Comparison of ENCODE assay signal across 8 cellular contexts in the genomic region with DNA sequence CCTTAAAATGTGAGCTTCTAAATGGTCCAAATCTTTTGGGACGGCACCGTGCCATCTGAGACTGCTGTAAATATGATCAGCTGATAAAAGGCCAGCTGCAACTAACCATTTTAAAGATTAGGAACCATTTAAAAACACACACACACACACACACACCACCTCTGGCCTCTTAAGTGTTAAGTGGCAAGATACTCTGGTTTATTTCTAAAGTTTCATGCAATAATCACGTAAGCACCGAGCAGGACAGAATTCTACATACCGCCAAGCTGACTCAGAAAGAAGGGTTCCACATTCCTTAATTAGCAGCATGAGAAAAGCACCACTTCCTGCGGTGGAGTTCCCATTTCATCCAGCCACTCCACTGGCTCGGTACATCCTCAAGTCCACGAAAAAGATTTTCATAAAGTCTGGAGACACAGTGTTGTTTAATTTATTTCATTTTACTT. TPM values are rescaled to one million over a fixed set of nuclear protein-coding genes. Genes with fewer than 3 reads are reported as not detected.
A peak's percentile ranks its signal among the peaks of the same experiment; 100 is the strongest.
DNase-seq lines count a peak whose midpoint lies in the region; ATAC-seq, FAIRE-seq and TF ChIP-seq lines count a peak whose summit lies in the region.

No MANE protein-coding gene starts in this region.

- H3K4me3 ChIP-seq in IMR-90 (ENCODE audit: insufficient read depth, low read depth, low read length) = peak overlapping the region; percentile 4; the same call in 1 of the 2 replicates
- H3K4me3 ChIP-seq in astrocyte (ENCODE audit: insufficient read depth, low read depth, low read length) = peak overlapping the region; percentile 6
- no peak overlapping the region for H3K4me3 ChIP-seq in right lobe of liver

- in situ Hi-C loops in IMR-90 (cut with MboI; ENCODE audit: low sequenced_read_pairs) = no loop called here

- peak overlapping the region; percentile 74; the same call in 1 of the 2 replicates for H4K5ac ChIP-seq in IMR-90 (ENCODE audit: low read depth, low read length)

- H3K27ac ChIP-seq in IMR-90 (ENCODE audit: insufficient read depth, low read length) = peak overlapping the region; percentile 81
- H3K27ac ChIP-seq in astrocyte (ENCODE audit: low read depth, low read length) = peak overlapping the region; percentile 86
- H3K27ac ChIP-seq in right lobe of liver = peak overlapping the region in 1 of 3 donors; percentile 6

- intact Hi-C loops in activated naive CD4-positive, alpha-beta T cell treated with anti-CD3 and anti-CD28 coated beads for 36 hours (cut with micrococcal nuclease) = no loop called here
- intact Hi-C loops in IMR-90 (cut with micrococcal nuclease) (loop anchor here (2.0 to 5.0 kb wide), 2 partner anchors 17 to 126 kb away; no protein-coding TSS in a partner anchor), right lobe of liver (cut with DNase I) (no loop called here)

- peak overlapping the region; percentile 85; the same call in 2 of the 3 replicates for H2BK15ac ChIP-seq in IMR-90 (ENCODE audit: low read depth, low read length)

- H2BK5ac ChIP-seq in IMR-90 (ENCODE audit: low read depth, low read length, poor library complexity, severe bottlenecking) = peak overlapping the region; percentile 97

- peak overlapping the region; percentile 58; the same call in 1 of the 2 replicates for H3K23ac ChIP-seq in IMR-90 (ENCODE audit: low read depth, low read length)

- H3K4me2 ChIP-seq in IMR-90 (ENCODE audit: low read depth, low read length) (peak overlapping the region; percentile 93), astrocyte (ENCODE audit: low read length) (peak overlapping the region; percentile 80)

- DNase-seq in activated naive CD4-positive, alpha-beta T cell treated with anti-CD3 and anti-CD28 coated beads for 36 hours = no peak
- DNase-seq in IMR-90 = peak; percentile 99
- DNase-seq in astrocyte (ENCODE audit: low read depth) = peak; percentile 100
- DNase-seq in right lobe of liver = peak in 1 of 3 donors; percentile 44
- no peak for DNase-seq in DMS79 treated with DMSO at 0.1 percent for 48 hours (lab: John Stamatoyannopoulos, UW)

- peak overlapping the region; percentile 97 for H3K4ac ChIP-seq in IMR-90 (ENCODE audit: low read depth, low read length)

- H2AK5ac ChIP-seq in IMR-90 (ENCODE audit: low read depth, low read length) = peak overlapping the region; percentile 56; the same call in 1 of the 2 replicates

- H3K27me3 ChIP-seq in IMR-90 (ENCODE audit: control insufficient read depth, insufficient read depth, low read length) = no peaks in the 10 kb centered on the region
- no peaks in the 10 kb centered on the region for H3K27me3 ChIP-seq in astrocyte (ENCODE audit: insufficient read depth, low read length)
- no peaks in the 10 kb centered on the region for H3K27me3 ChIP-seq in right lobe of liver

- no peak overlapping the region; the same call in 1 of the 2 replicates for H3K9ac ChIP-seq in IMR-90 (ENCODE audit: low read depth, low read length)
- peak overlapping the region; percentile 54 for H3K9ac ChIP-seq in astrocyte (ENCODE audit: low read length)

- H2AK9ac ChIP-seq in IMR-90 (replicated peaks; ENCODE audit: low read depth, low read length, poor library complexity) = no peak overlapping the region

- H2BK120ac ChIP-seq in IMR-90 (ENCODE audit: low read depth, low read length) = peak overlapping the region; percentile 99

- peak overlapping the region; percentile 20; the same call in 1 of the 2 replicates for H4K91ac ChIP-seq in IMR-90 (ENCODE audit: insufficient read depth, low read depth, low read length)

- BruUV-seq in IMR-90 (replicated peaks; lab: Mats Ljungman, UMichigan) = no TSS peak

- peak overlapping the region; percentile 75 for H3K14ac ChIP-seq in IMR-90 (replicated peaks; ENCODE audit: low read depth, low read length)

- TF ChIP-seq CTCF in IMR-90 (conservative IDR thresholded peaks at IDR 0.05; ENCODE audit: low read depth, low read length) (no peak), astrocyte (IDR thresholded peaks at IDR 0.05; ENCODE audit: insufficient read depth, low read depth, low read length) (no peak), right lobe of liver (IDR thresholded peaks at IDR 0.05) (no peak)

- H3K4me1 ChIP-seq in IMR-90 (ENCODE audit: control insufficient read depth, insufficient read depth, low read length) = peaks cover 18% of the 10 kb centered on the region
- peaks cover 25% of the 10 kb centered on the region for H3K4me1 ChIP-seq in astrocyte (ENCODE audit: insufficient read depth, low read length)
- H3K4me1 ChIP-seq in right lobe of liver = peaks cover 0 to 2% (median under 1%) of the 10 kb centered on the region in 4 donors

- dilution Hi-C loops in IMR-90 (cut with HindIII; ENCODE audit: low sequenced_read_pairs, unreplicated experiment) = no loop called here

- WGBS in IMR-90 (ENCODE audit: extremely low coverage in 2 of 2, insufficient read length in 1 of 2), 2 experiments = 11% methylated on average over 2 of the region's 8 CpGs; no CpG with 5 or more reads in 1 of the 2 experiments
- WGBS in right lobe of liver (ENCODE audit: insufficient coverage, low coverage, low lambda C conversion rate, missing lambda C conversion rate) = 61% methylated on average over 8 of the region's 8 CpGs

- H3K18ac ChIP-seq in IMR-90 (ENCODE audit: low read depth, low read length) = peak overlapping the region; percentile 93; the same call in 1 of the 2 replicates

- H2BK20ac ChIP-seq in IMR-90 (ENCODE audit: low read depth, low read length) = peak overlapping the region; percentile 82

- H3K9me3 Mint-ChIP-seq in activated naive CD4-positive, alpha-beta T cell treated with anti-CD3 and anti-CD28 coated beads, Interleukin-2, amount 50 U/mL, for 24 hours = no peaks in the 10 kb centered on the region
- no peaks in the 10 kb centered on the region for H3K9me3 Mint-ChIP-seq in activated naive CD4-positive, alpha-beta T cell treated with anti-CD3 and anti-CD28 coated beads for 36 hours
- H3K9me3 Mint-ChIP-seq in astrocyte (ENCODE audit: unreplicated experiment) = no peaks in the 10 kb centered on the region

- H3K56ac ChIP-seq in IMR-90 (ENCODE audit: extremely low read depth, insufficient read depth, low read length) = peak overlapping the region; percentile 60

- peak; percentile 88 for FAIRE-seq in astrocyte (lab: Jason Lieb, UNC)

- H3K79me2 ChIP-seq in astrocyte (ENCODE audit: insufficient read depth, low read length) = no peaks in the 10 kb centered on the region

- H3K9me1 ChIP-seq in IMR-90 (ENCODE audit: insufficient read depth, low read length) = peaks cover 3% of the 10 kb centered on the region; the same call in 1 of the 2 replicates

- H4K20me1 ChIP-seq in IMR-90 (ENCODE audit: insufficient read depth, low read length) (no peaks in the 10 kb centered on the region), astrocyte (ENCODE audit: insufficient read depth, low read length) (no peaks in the 10 kb centered on the region)

- no peaks in the 10 kb centered on the region for H3K9me3 ChIP-seq in IMR-90 (ENCODE audit: control insufficient read depth, insufficient read depth, low read length)
- H3K9me3 ChIP-seq in astrocyte (ENCODE audit: insufficient read depth, low read depth, low read length) = no peaks in the 10 kb centered on the region
- H3K9me3 ChIP-seq in right lobe of liver = no peaks in the 10 kb centered on the region

- H3K27ac Mint-ChIP-seq in activated naive CD4-positive, alpha-beta T cell treated with anti-CD3 and anti-CD28 coated beads, Interleukin-2, amount 50 U/mL, for 24 hours = peak overlapping the region; percentile 82
- H3K27ac Mint-ChIP-seq in activated naive CD4-positive, alpha-beta T cell treated with anti-CD3 and anti-CD28 coated beads for 36 hours = no peak overlapping the region
- H3K27ac Mint-ChIP-seq in astrocyte (ENCODE audit: unreplicated experiment) = peak overlapping the region; percentile 92

- no peak overlapping the region for H3K4me3 Mint-ChIP-seq in activated naive CD4-positive, alpha-beta T cell treated with anti-CD3 and anti-CD28 coated beads, Interleukin-2, amount 50 U/mL, for 24 hours
- no peak overlapping the region for H3K4me3 Mint-ChIP-seq in activated naive CD4-positive, alpha-beta T cell treated with anti-CD3 and anti-CD28 coated beads for 36 hours
- H3K4me3 Mint-ChIP-seq in astrocyte (ENCODE audit: unreplicated experiment) = peak overlapping the region; percentile 71

- H3K27me3 Mint-ChIP-seq in activated naive CD4-positive, alpha-beta T cell treated with anti-CD3 and anti-CD28 coated beads, Interleukin-2, amount 50 U/mL, for 24 hours = no peaks in the 10 kb centered on the region
- H3K27me3 Mint-ChIP-seq in activated naive CD4-positive, alpha-beta T cell treated with anti-CD3 and anti-CD28 coated beads for 36 hours (ENCODE audit: low read depth) = no peaks in the 10 kb centered on the region
- H3K27me3 Mint-ChIP-seq in astrocyte (ENCODE audit: low read depth, unreplicated experiment) = no peaks in the 10 kb centered on the region

- H3K36me3 Mint-ChIP-seq in activated naive CD4-positive, alpha-beta T cell treated with anti-CD3 and anti-CD28 coated beads, Interleukin-2, amount 50 U/mL, for 24 hours = peaks cover 3% of the 10 kb centered on the region
- peaks cover 2% of the 10 kb centered on the region for H3K36me3 Mint-ChIP-seq in activated naive CD4-positive, alpha-beta T cell treated with anti-CD3 and anti-CD28 coated beads for 36 hours (ENCODE audit: low read depth)
- H3K36me3 Mint-ChIP-seq in astrocyte (ENCODE audit: low read depth, unreplicated experiment) = no peaks in the 10 kb centered on the region

- H3K36me3 ChIP-seq in IMR-90 (ENCODE audit: control insufficient read depth, insufficient read depth, low read length) (no peaks in the 10 kb centered on the region), astrocyte (ENCODE audit: insufficient read depth, low read length) (no peaks in the 10 kb centered on the region), right lobe of liver (no peaks in the 10 kb centered on the region)

- TF ChIP-seq POLR2A in IMR-90 (IDR thresholded peaks at IDR 0.05; ENCODE audit: low read depth, low read length) (peak; percentile 80), right lobe of liver (IDR thresholded peaks at IDR 0.05) (no peak)

- CTCF ChIA-PET in activated naive CD4-positive, alpha-beta T cell treated with anti-CD3 and anti-CD28 coated beads for 36 hours (lab: Charles Lee) = interaction anchor here (1.4 kb wide), 1 partner anchor 11 kb away, joined by 3 read pairs; no protein-coding TSS in a partner anchor
- CTCF ChIA-PET in IMR-90 (lab: Yijun Ruan, JAX) = interaction anchor here (0.7 kb wide), 1 partner anchor 304 kb away, joined by 3 read pairs; no protein-coding TSS in a partner anchor

- ATAC-seq in IMR-90 (ENCODE audit: low read depth) = peak; percentile 90
- ATAC-seq in right lobe of liver = peak; percentile 50 to 72 (median 61)
- ATAC-seq in GM19397 (IDR thresholded peaks at IDR 0.05; ENCODE audit: unreplicated experiment) = no peak
- ATAC-seq in GM21576 (IDR thresholded peaks at IDR 0.05; ENCODE audit: unreplicated experiment) = no peak

- peak; percentile 29; the same call in 1 of the 2 replicates for TF ChIP-seq RAD21 in IMR-90 (IDR thresholded peaks at IDR 0.05; ENCODE audit: low read length)

- H3K4me1 Mint-ChIP-seq in activated naive CD4-positive, alpha-beta T cell treated with anti-CD3 and anti-CD28 coated beads, Interleukin-2, amount 50 U/mL, for 24 hours = peaks cover 38% of the 10 kb centered on the region
- H3K4me1 Mint-ChIP-seq in activated naive CD4-positive, alpha-beta T cell treated with anti-CD3 and anti-CD28 coated beads for 36 hours (ENCODE audit: low read depth) = peaks cover 29% of the 10 kb centered on the region
- peaks cover 30% of the 10 kb centered on the region for H3K4me1 Mint-ChIP-seq in astrocyte (ENCODE audit: low read depth, unreplicated experiment)

- peak overlapping the region; percentile 41 to 46; a peak in 2 of 4 replicates for H4K8ac ChIP-seq in IMR-90 (ENCODE audit: low read depth in 2 of 2, low read length in 2 of 2)

- peaks cover 0 to 20% of the 10 kb centered on the region in 2 experiments; a peak in 2 of 4 replicates for H3K79me1 ChIP-seq in IMR-90 (ENCODE audit: low read depth in 1 of 2, low read length in 2 of 2)

- H2AFZ ChIP-seq in IMR-90 (replicated peaks; ENCODE audit: low read length, poor library complexity) (no peak overlapping the region), astrocyte (ENCODE audit: low read depth, low read length) (peak overlapping the region; percentile 37)

- POLR2A ChIA-PET in IMR-90 (lab: Charles Lee; ENCODE audit: unreplicated experiment) = no interaction called here

RNA-seq across cellular contexts. Expression of a gene that starts 17.8 kb away (rescaled TPM):
- 10 to 100 TPM; 37.2 to 38.3 TPM for total RNA-seq in activated naive CD4-positive, alpha-beta T cell treated with anti-CD3 and anti-CD28 coated beads for 36 hours
- total RNA-seq in IMR-90 (2012; rRNA removed) (25.8 and 27.8 TPM in 2 replicates), astrocyte (54.6 and 57.9 TPM in 2 replicates), right lobe of liver (10 to 100 TPM; 11.3 to 27.1 (median 15.8) TPM)
- 6.9 and 9.1 TPM in 2 replicates for polyA plus RNA-seq in IMR-90 (2012; rRNA removed)
- polyA plus RNA-seq in IMR-90 (2012; cell fraction: cytosol; rRNA removed) = 2.4 and 4.1 TPM in 2 replicates
- 3.4 and 8.6 TPM in 2 replicates for polyA plus RNA-seq in IMR-90 (2012; cell fraction: nucleus; rRNA removed; ENCODE audit: low replicate concordance)

Comparison
In these comparisons a context has a peak if more than half of its experiments do, and no peak if none do; other contexts are left out.
1. DNase-seq: peak in IMR-90 (single experiment) and astrocyte (single experiment); none in activated naive CD4-positive, alpha-beta T cell treated with anti-CD3 and anti-CD28 coated beads for 36 hours (single experiment) and DMS79 treated with DMSO at 0.1 percent for 48 hours (single experiment).
2. ATAC-seq: peak in IMR-90 (single experiment) and right lobe of liver (4 of 4); none in GM19397 (single experiment) and GM21576 (single experiment).
3. H3K4me3 ChIP-seq: peak in IMR-90 (single experiment) and astrocyte (single experiment); none in right lobe of liver (0 of 3).